9 cellular contexts compared by ENCODE assay signal in genomic region chr16:31528726-31529397, GRCh38. TPM values are rescaled to one million over a fixed set of nuclear protein-coding genes. Genes with fewer than 3 reads are reported as not detected.
DNase-seq lines count a peak whose midpoint lies in the region; ATAC-seq lines count a peak whose summit lies in the region.
"Had no signal": no experiment of that assay in that cellular context is flagged by ENCODE, and none has a peak within 500 bp of the region (broad histone marks: within the 10 kb centered on the region; RNA-seq: fewer than 3 reads in every experiment).

No MANE protein-coding gene starts in this region.

- H3K9ac ChIP-seq in neuronal stem cell (ENCODE audit: low read depth, low read length, poor library complexity), result no peak overlapping the region

- DNase-seq in stimulated activated naive CD8-positive, alpha-beta T cell treated with anti-CD3 and anti-CD28 coated beads, Interleukin-15, Interleukin-2, amounts not matched to agents 100 U/mL and 50 U/mL, for 24 hours, result no peak
- DNase-seq in neuronal stem cell (ENCODE audit: low spot score) (no peak), NCI-H2171 (lab: John Stamatoyannopoulos, UW) (no peak), OCI-M2 (lab: John Stamatoyannopoulos, UW; ENCODE audit: unreplicated experiment) (no peak), SW 1271 (lab: John Stamatoyannopoulos, UW) (no peak)
- DNase-seq in effector memory CD8-positive, alpha-beta T cell, result no peak
- DNase-seq: stimulated activated CD4-positive, alpha-beta T cell treated with anti-CD3 and anti-CD28 coated beads, Interleukin-12 subunit alpha, Interleukin-12 subunit beta, amount 100 ng/mL, for 4 hours had no signal

- no peak overlapping the region for H2BK12ac ChIP-seq in neuronal stem cell (ENCODE audit: low read length)

- H2BK15ac ChIP-seq in neuronal stem cell (ENCODE audit: low read length), result no peak overlapping the region

- peaks cover 5 to 10% of the 10 kb centered on the region in 2 donors for H3K4me1 ChIP-seq in esophagus (ENCODE audit: control insufficient read depth in 2 of 2, insufficient read depth in 2 of 2, low read length in 1 of 2)
- H3K4me1 ChIP-seq in neuronal stem cell (ENCODE audit: control insufficient read depth in 2 of 2, insufficient read depth in 1 of 2, low read depth in 1 of 2, low read length in 2 of 2), result peaks cover 0 to 4% of the 10 kb centered on the region in 2 donors

- no peaks in the 10 kb centered on the region for H3K36me3 Mint-ChIP-seq in stimulated activated naive CD8-positive, alpha-beta T cell treated with anti-CD3 and anti-CD28 coated beads, Interleukin-15, Interleukin-2, amounts not matched to agents 100 ng/mL and 50 ng/mL, for 24 hours (ENCODE audit: low read depth)
- H3K36me3 Mint-ChIP-seq in effector memory CD8-positive, alpha-beta T cell (ENCODE audit: insufficient read depth), result no peaks in the 10 kb centered on the region

- no peaks in the 10 kb centered on the region for H3K9me3 ChIP-seq in esophagus (ENCODE audit: control insufficient read depth in 2 of 2, insufficient read depth in 1 of 2, low read depth in 1 of 2, low read length in 1 of 2)
- peaks cover 3 to 9% of the 10 kb centered on the region in 2 donors for H3K9me3 ChIP-seq in neuronal stem cell (replicated peaks in 1 of 2; ENCODE audit: control insufficient read depth in 2 of 2, insufficient read depth in 1 of 2, low read depth in 1 of 2, low read length in 2 of 2)

- peak overlapping the region; percentile 64 for H3K4me3 Mint-ChIP-seq in stimulated activated naive CD8-positive, alpha-beta T cell treated with anti-CD3 and anti-CD28 coated beads, Interleukin-15, Interleukin-2, amounts not matched to agents 100 ng/mL and 50 ng/mL, for 24 hours
- H3K4me3 Mint-ChIP-seq in effector memory CD8-positive, alpha-beta T cell, result no peak overlapping the region

- 15 to 19% methylated on average over 18 of the region's 18 CpGs for WGBS in esophagus, 2 donors
- no CpG with 5 or more reads among the region's 18 CpGs for WGBS in neuronal stem cell (ENCODE audit: extremely low coverage in 2 of 2, insufficient read length in 2 of 2, insufficient replicate concordance in 1 of 2), 2 donors

- no peak overlapping the region for H2AK5ac ChIP-seq in neuronal stem cell (ENCODE audit: low read depth, low read length)

- peak overlapping the region; percentile 56 for H3K4me2 ChIP-seq in neuronal stem cell (ENCODE audit: insufficient read depth, low read length, poor library complexity, severe bottlenecking)

- H3K4me3 ChIP-seq in esophagus (ENCODE audit: low read depth in 1 of 2, low read length in 2 of 2), result peak overlapping the region; percentile 25 to 43
- peak overlapping the region; percentile 3 to 55 for H3K4me3 ChIP-seq in neuronal stem cell (ENCODE audit: low read length in 2 of 2)

- no peaks in the 10 kb centered on the region for H3K9me3 Mint-ChIP-seq in stimulated activated naive CD8-positive, alpha-beta T cell treated with anti-CD3 and anti-CD28 coated beads, Interleukin-15, Interleukin-2, amounts not matched to agents 100 ng/mL and 50 ng/mL, for 24 hours
- H3K9me3 Mint-ChIP-seq in effector memory CD8-positive, alpha-beta T cell, result no peaks in the 10 kb centered on the region

- H3K36me3 ChIP-seq in esophagus (ENCODE audit: control insufficient read depth in 2 of 2, insufficient read depth in 2 of 2, low read length in 1 of 2) (no peaks in the 10 kb centered on the region), neuronal stem cell (replicated peaks in 1 of 2; ENCODE audit: control insufficient read depth in 2 of 2, insufficient read depth in 2 of 2, low read length in 2 of 2) (no peaks in the 10 kb centered on the region)

- no peak overlapping the region for H3K23ac ChIP-seq in neuronal stem cell (ENCODE audit: low read depth, low read length, poor library complexity)

- peaks cover 22% of the 10 kb centered on the region for H3K27me3 Mint-ChIP-seq in stimulated activated naive CD8-positive, alpha-beta T cell treated with anti-CD3 and anti-CD28 coated beads, Interleukin-15, Interleukin-2, amounts not matched to agents 100 ng/mL and 50 ng/mL, for 24 hours
- peaks cover 26 to 39% of the 10 kb centered on the region in 2 donors for H3K27me3 Mint-ChIP-seq in effector memory CD8-positive, alpha-beta T cell

- no peak overlapping the region for H3K14ac ChIP-seq in neuronal stem cell (ENCODE audit: low read length)

- H2BK5ac ChIP-seq in neuronal stem cell (ENCODE audit: low read length), result no peak overlapping the region

- H3K27ac ChIP-seq in esophagus (ENCODE audit: low read depth in 2 of 2, low read length in 1 of 2), result no peak overlapping the region
- H3K27ac ChIP-seq in neuronal stem cell (replicated peaks; ENCODE audit: low read length), result no peak overlapping the region

- no peak overlapping the region for H3K18ac ChIP-seq in neuronal stem cell (ENCODE audit: low read length)

- no peak for ATAC-seq in stimulated activated naive CD8-positive, alpha-beta T cell treated with anti-CD3 and anti-CD28 coated beads, Interleukin-15, Interleukin-2, amounts not matched to agents 100 U/mL and 50 U/mL, for 24 hours
- no peak for ATAC-seq in effector memory CD8-positive, alpha-beta T cell (replicated peaks)

- H2AFZ ChIP-seq in neuronal stem cell (ENCODE audit: low read length), result peak overlapping the region; percentile 78

- H3K4ac ChIP-seq in neuronal stem cell (ENCODE audit: low read length), result no peak overlapping the region

- no peak overlapping the region for H4K91ac ChIP-seq in neuronal stem cell (ENCODE audit: low read depth, low read length, poor library complexity)

- H3K79me1 ChIP-seq in neuronal stem cell (ENCODE audit: low read depth, low read length), result no peaks in the 10 kb centered on the region

- H2BK120ac ChIP-seq in neuronal stem cell (ENCODE audit: low read depth, low read length), result no peak overlapping the region

- H4K8ac ChIP-seq in neuronal stem cell (ENCODE audit: low read depth, low read length), result no peak overlapping the region

- H3K27me3 ChIP-seq in esophagus (ENCODE audit: control insufficient read depth in 1 of 2, insufficient read depth in 2 of 2, low read length in 2 of 2), result no peaks in the 10 kb centered on the region
- peaks cover 0 to 42% (median 34%) of the 10 kb centered on the region in 3 experiments for H3K27me3 ChIP-seq in neuronal stem cell (ENCODE audit: control insufficient read depth in 3 of 3, insufficient read depth in 3 of 3, low read depth in 1 of 3, low read length in 3 of 3)

- no peak overlapping the region for H3K27ac Mint-ChIP-seq in stimulated activated naive CD8-positive, alpha-beta T cell treated with anti-CD3 and anti-CD28 coated beads, Interleukin-15, Interleukin-2, amounts not matched to agents 100 ng/mL and 50 ng/mL, for 24 hours
- H3K27ac Mint-ChIP-seq in effector memory CD8-positive, alpha-beta T cell, result no peak overlapping the region

- H3K4me1 Mint-ChIP-seq in stimulated activated naive CD8-positive, alpha-beta T cell treated with anti-CD3 and anti-CD28 coated beads, Interleukin-15, Interleukin-2, amounts not matched to agents 100 ng/mL and 50 ng/mL, for 24 hours (ENCODE audit: low read depth), result peaks cover 19% of the 10 kb centered on the region
- peaks cover 0 to 2% of the 10 kb centered on the region in 2 donors for H3K4me1 Mint-ChIP-seq in effector memory CD8-positive, alpha-beta T cell (ENCODE audit: low read depth in 2 of 2)

RNA-seq across cellular contexts. Expression of gene AHSP, which starts 1.2 kb away (rescaled TPM):
- not detected for polyA plus RNA-seq in esophagus
- not detected for polyA plus RNA-seq in neuronal stem cell (2013, experiment 1 of 2)
- 0.22 TPM for polyA plus RNA-seq in neuronal stem cell (2013, experiment 2 of 2)

RNA-seq across cellular contexts. Expression of gene RUSF1, which starts 20.7 kb away (rescaled TPM):
- polyA plus RNA-seq in esophagus, result 10 to 100 TPM; 31.6 to 52.1 TPM
- polyA plus RNA-seq in neuronal stem cell (2013, experiment 1 of 2), result 35.6 TPM
- polyA plus RNA-seq in neuronal stem cell (2013, experiment 2 of 2), result 36.0 TPM

RNA-seq across cellular contexts. Expression of gene SLC5A2, which starts 45.9 kb away (rescaled TPM):
- polyA plus RNA-seq in esophagus, result 1 to 10 TPM in 1 of 2 donors, under 1 TPM in 1; 0.73 to 1.3 TPM
- not detected for polyA plus RNA-seq in neuronal stem cell (2013, experiment 1 of 2)
- not detected for polyA plus RNA-seq in neuronal stem cell (2013, experiment 2 of 2)

RNA-seq across cellular contexts. Expression of gene TGFB1I1, which starts 56.9 kb away (rescaled TPM):
- 10 to 100 TPM; 13.5 to 28.2 TPM for polyA plus RNA-seq in esophagus
- polyA plus RNA-seq in neuronal stem cell (2013, experiment 1 of 2), result 0.07 TPM
- polyA plus RNA-seq in neuronal stem cell (2013, experiment 2 of 2), result 0.21 TPM
